28 cellular contexts compared by ENCODE assay signal in the genomic region with DNA sequence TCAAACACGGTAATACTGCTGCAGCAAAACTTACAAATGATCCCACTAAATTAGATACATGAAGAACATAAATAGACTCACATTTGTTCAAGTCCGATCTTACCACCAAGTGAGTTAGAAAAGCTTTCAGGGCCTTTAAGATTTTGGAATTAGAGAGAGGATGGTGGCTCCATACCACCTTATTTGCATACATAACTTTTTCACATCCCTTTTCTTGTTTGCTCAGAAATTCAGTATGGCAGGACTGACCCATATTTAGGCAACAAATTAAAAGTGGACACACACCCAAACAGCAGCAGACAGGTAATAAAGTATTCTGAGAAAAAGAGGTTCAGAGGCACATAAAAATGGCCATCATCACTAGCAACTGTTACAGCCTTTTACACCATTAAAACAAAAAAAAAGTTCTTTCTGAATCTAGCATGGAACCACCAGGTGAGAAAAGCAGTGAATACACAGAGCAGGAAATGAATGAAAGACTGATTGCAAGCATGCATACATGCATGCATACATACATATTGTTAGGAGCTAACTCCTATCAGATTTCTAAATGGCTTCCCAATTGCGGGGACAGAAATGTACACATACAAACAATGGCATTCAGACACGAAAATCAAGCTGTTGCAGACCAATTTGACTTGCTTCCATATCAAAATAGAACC. TPM values are rescaled to one million over a fixed set of nuclear protein-coding genes. Genes with fewer than 3 reads are reported as not detected.
DNase-seq lines count a peak whose midpoint lies in the region; ATAC-seq and TF ChIP-seq lines count a peak whose summit lies in the region.
"Had no signal": no experiment of that assay in that cellular context is flagged by ENCODE, and none has a peak within 500 bp of the region (broad histone marks: within the 10 kb centered on the region; RNA-seq: fewer than 3 reads in every experiment).

No MANE protein-coding gene starts in this region.

- intact Hi-C loops in psoas muscle (cut with DNase I): no loop called here

- no peak overlapping the region for H3K4me3 ChIP-seq in tibial nerve
- no peak overlapping the region for H3K4me3 ChIP-seq in psoas muscle
- H3K4me3 ChIP-seq: ascending aorta, lower lobe of right lung, skin epidermis, tibial artery had no signal

- H3K27me3 ChIP-seq in tibial nerve: no peaks in the 10 kb centered on the region
- H3K27me3 ChIP-seq in psoas muscle (ENCODE audit: insufficient read depth in 3 of 3, low read length in 2 of 3): no peaks in the 10 kb centered on the region
- H3K27me3 ChIP-seq: ascending aorta, tibial artery had no signal

- ATAC-seq in GM18861 (IDR thresholded peaks at IDR 0.05; ENCODE audit: unreplicated experiment) (peak; percentile 83), GM19452 (IDR thresholded peaks at IDR 0.05; ENCODE audit: unreplicated experiment) (peak; percentile 71), HG02981 (IDR thresholded peaks at IDR 0.05; ENCODE audit: unreplicated experiment) (peak; percentile 73), psoas muscle (no peak), GM21515 (IDR thresholded peaks at IDR 0.05; ENCODE audit: unreplicated experiment) (no peak)
- ATAC-seq: activated T-cell treated with anti-CD3 and anti-CD28 coated beads, Interleukin-2, amount 50 U/mL, for 4 hours; HCT116; lower lobe of right lung; stimulated activated naive CD8-positive, alpha-beta T cell treated with anti-CD3 and anti-CD28 coated beads, Interleukin-15, Interleukin-2, amounts not matched to agents 100 U/mL and 50 U/mL, for 24 hours had no signal

- WGBS in tibial nerve, 2 donors: 84 to 90% methylated on average over 4 of the region's 4 CpGs
- 95% methylated on average over 4 of the region's 4 CpGs for WGBS in psoas muscle, 3 donors

- DNase-seq in NCI-H69 (lab: John Stamatoyannopoulos, UW) (peak; percentile 9), tibial nerve (ENCODE audit: low spot score in 2 of 2) (no peak), psoas muscle (no peak), NCI-H128 (lab: John Stamatoyannopoulos, UW; ENCODE audit: unreplicated experiment) (no peak)
- DNase-seq: activated CD4-positive, CD25-positive, alpha-beta regulatory T cell treated with anti-CD3 and anti-CD28 coated beads, Interleukin-2, amount 50 U/mL, for 72 hours; activated CD8-positive, alpha-beta memory T cell treated with anti-CD3 and anti-CD28 coated beads for 24 hours; activated naive CD4-positive, alpha-beta T cell treated with anti-CD3 and anti-CD28 coated beads, Interleukin-2, amount 10 ng/mL, durations not matched to agents 7 days and 5 days; activated T-cell treated with anti-CD3 and anti-CD28 coated beads, Interleukin-2, amount 50 U/mL, for 4 hours; CD4-positive, CD25-positive, alpha-beta regulatory T cell; central memory CD4-positive, alpha-beta T cell; foreskin melanocyte; GDM1; islet precursor cell; lower lobe of right lung; NCI-H1105 treated with DMSO at 0.1 percent for 48 hours; NCI-H526; OCI-M1; Right ventricle myocardium superior; stimulated activated naive CD8-positive, alpha-beta T cell treated with anti-CD3 and anti-CD28 coated beads, Interleukin-15, Interleukin-2, amounts not matched to agents 100 U/mL and 50 U/mL, for 24 hours; SW 1271; tibial artery had no signal

- H3K36me3 ChIP-seq in tibial nerve (no peaks in the 10 kb centered on the region), psoas muscle (ENCODE audit: insufficient read depth in 1 of 2, low read depth in 1 of 2) (no peaks in the 10 kb centered on the region)
- H3K36me3 ChIP-seq: ascending aorta, lower lobe of right lung, tibial artery had no signal

- H3K9me3 ChIP-seq in tibial nerve (no peaks in the 10 kb centered on the region), psoas muscle (no peaks in the 10 kb centered on the region)
- H3K9me3 ChIP-seq: ascending aorta, lower lobe of right lung, tibial artery had no signal

- H3K27ac ChIP-seq in tibial nerve (no peak overlapping the region), psoas muscle (no peak overlapping the region)
- H3K27ac ChIP-seq: ascending aorta, lower lobe of right lung, skin epidermis, tibial artery had no signal

- TF ChIP-seq EP300 in tibial nerve (IDR thresholded peaks at IDR 0.05): no peak

- no peak for TF ChIP-seq POLR2A in tibial nerve (IDR thresholded peaks at IDR 0.05)

- H3K4me1 ChIP-seq in tibial nerve: no peaks in the 10 kb centered on the region
- no peaks in the 10 kb centered on the region for H3K4me1 ChIP-seq in psoas muscle
- H3K4me1 ChIP-seq: ascending aorta, lower lobe of right lung, tibial artery had no signal

- TF ChIP-seq CTCF in tibial nerve (IDR thresholded peaks at IDR 0.05): no peak
- no peak for TF ChIP-seq CTCF in psoas muscle (IDR thresholded peaks at IDR 0.05)

RNA-seq across cellular contexts. Expression of gene STXBP6, which starts 23.3 kb away (rescaled TPM):
- 10 to 100 TPM; 12.6 to 42.6 (median 33.5) TPM for total RNA-seq in tibial nerve
- 1 to 10 TPM; 1.1 to 3.5 (median 2.5) TPM for total RNA-seq in psoas muscle
- 1 to 10 TPM; 1.9 to 2.2 (median 2.1) TPM for polyA plus RNA-seq in psoas muscle
- total RNA-seq: CD4-positive, CD25-positive, alpha-beta regulatory T cell had no signal
- polyA plus RNA-seq: CD4-positive, CD25-positive, alpha-beta regulatory T cell had no signal

Comparison
In these comparisons a context has a peak if more than half of its experiments do, and no peak if none do; other contexts are left out.
1. ATAC-seq: peak in GM18861 (single experiment), GM19452 (single experiment) and HG02981 (single experiment); none in psoas muscle (0 of 4) and GM21515 (single experiment).